Comparison of ENCODE assay signal across 8 cellular contexts in the genomic region with DNA sequence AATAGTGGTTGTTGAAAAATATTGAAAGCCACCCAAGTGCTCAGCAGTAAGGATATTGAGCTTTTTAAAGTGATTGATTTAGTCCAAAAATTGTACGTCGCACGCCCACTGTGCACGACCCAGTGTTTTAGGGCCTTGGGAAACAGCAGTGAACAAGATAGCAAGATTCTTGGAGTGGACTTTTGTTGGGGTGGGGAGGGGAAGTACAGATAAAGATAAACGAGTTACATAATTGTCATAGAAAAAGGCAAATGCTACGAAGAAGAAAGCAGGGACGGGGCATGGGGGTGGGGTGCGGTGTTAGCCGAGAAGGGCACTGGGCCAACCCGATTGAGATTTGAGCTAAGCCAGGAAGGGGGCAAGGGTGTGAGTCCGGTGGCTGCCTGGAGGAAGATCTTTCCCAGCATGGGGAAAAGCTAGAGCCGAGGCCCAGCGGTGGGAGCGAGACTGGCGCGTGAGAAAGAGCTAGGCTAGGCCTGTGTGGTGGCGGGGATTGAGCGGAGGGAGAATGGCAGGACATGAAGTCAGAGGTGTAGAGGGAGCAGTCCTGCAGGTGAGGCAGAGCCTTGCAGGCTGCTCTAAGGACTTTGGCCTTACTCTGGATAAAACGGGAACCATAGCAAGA. TPM values are rescaled to one million over a fixed set of nuclear protein-coding genes. Genes with fewer than 3 reads are reported as not detected.
DNase-seq lines count a peak whose midpoint lies in the region; ATAC-seq, FAIRE-seq and TF ChIP-seq lines count a peak whose summit lies in the region.

No MANE protein-coding gene starts in this region.

- H3K27me3 ChIP-seq in bronchial epithelial cell (ENCODE audit: control insufficient read depth, insufficient read depth, low read length), result no peaks in the 10 kb centered on the region

- ATAC-seq in HG02885 (IDR thresholded peaks at IDR 0.05; ENCODE audit: poor library complexity, unreplicated experiment) (peak; percentile 1), SK-N-SH treated with all-trans-retinoic acid at 6 μM for 48 hours (peak; percentile 67), HG03469 (IDR thresholded peaks at IDR 0.05; ENCODE audit: unreplicated experiment) (no peak)

- peak overlapping the region; percentile 80 for H3K4me3 ChIP-seq in GM12875 (ENCODE audit: low read depth, low read length)
- peak overlapping the region; percentile 90 for H3K4me3 ChIP-seq in bronchial epithelial cell (ENCODE audit: low read depth, low read length)

- FAIRE-seq in bronchial epithelial cell (lab: Jason Lieb, UNC), result no peak

- peak; percentile 47 for DNase-seq in bronchial epithelial cell (ENCODE audit: low read depth)
- DNase-seq in kidney tubule cell (ENCODE audit: low spot score), result peak; percentile 67
- DNase-seq in stimulated activated CD8-positive, alpha-beta memory T cell treated with anti-CD3 and anti-CD28 coated beads, Interleukin-4, amount 100 ng/mL, for 48 hours, result peak; percentile 47
- DNase-seq in NCI-H226, result no peak

- TF ChIP-seq CTCF in GM12875 (IDR thresholded peaks at IDR 0.05; ENCODE audit: borderline replicate concordance, insufficient read depth, low read depth, low read length) (peak; percentile 40; the same call in 1 of the 2 replicates), bronchial epithelial cell (IDR thresholded peaks at IDR 0.05; ENCODE audit: insufficient read depth, low read length, severe bottlenecking) (peak; percentile 42)

- peaks cover 7% of the 10 kb centered on the region for H3K36me3 ChIP-seq in bronchial epithelial cell (ENCODE audit: control insufficient read depth, insufficient read depth, low read length)

TF ChIP-seq in SK-N-SH treated with all-trans-retinoic acid at 6 μM for 48 hours, 23 proteins besides CTCF, POLR2A, EP300 and RAD21:
- TF ChIP-seq ISL1 (CRISPR knock-in tag; IDR thresholded peaks at IDR 0.05), result no peak
- TF ChIP-seq, protein P1, sequence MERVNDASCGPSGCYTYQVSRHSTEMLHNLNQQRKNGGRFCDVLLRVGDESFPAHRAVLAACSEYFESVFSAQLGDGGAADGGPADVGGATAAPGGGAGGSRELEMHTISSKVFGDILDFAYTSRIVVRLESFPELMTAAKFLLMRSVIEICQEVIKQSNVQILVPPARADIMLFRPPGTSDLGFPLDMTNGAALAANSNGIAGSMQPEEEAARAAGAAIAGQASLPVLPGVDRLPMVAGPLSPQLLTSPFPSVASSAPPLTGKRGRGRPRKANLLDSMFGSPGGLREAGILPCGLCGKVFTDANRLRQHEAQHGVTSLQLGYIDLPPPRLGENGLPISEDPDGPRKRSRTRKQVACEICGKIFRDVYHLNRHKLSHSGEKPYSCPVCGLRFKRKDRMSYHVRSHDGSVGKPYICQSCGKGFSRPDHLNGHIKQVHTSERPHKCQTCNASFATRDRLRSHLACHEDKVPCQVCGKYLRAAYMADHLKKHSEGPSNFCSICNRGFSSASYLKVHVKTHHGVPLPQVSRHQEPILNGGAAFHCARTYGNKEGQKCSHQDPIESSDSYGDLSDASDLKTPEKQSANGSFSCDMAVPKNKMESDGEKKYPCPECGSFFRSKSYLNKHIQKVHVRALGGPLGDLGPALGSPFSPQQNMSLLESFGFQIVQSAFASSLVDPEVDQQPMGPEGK (CRISPR knock-in tag; IDR thresholded peaks at IDR 0.05; ENCODE audit: borderline replicate concordance), result no peak
- no peak for TF ChIP-seq RARB (CRISPR knock-in tag; IDR thresholded peaks at IDR 0.05)
- no peak for TF ChIP-seq PPARA (CRISPR knock-in tag; IDR thresholded peaks at IDR 0.05; ENCODE audit: borderline replicate concordance)
- TF ChIP-seq POU6F1 (CRISPR knock-in tag; IDR thresholded peaks at IDR 0.05; ENCODE audit: borderline replicate concordance, low read depth), result no peak

RNA-seq across cellular contexts. Expression of gene HTD2, which starts 0.5 kb away (rescaled TPM):
- total RNA-seq in bronchial epithelial cell, result 7.6 and 10.3 TPM in 2 replicates

RNA-seq across cellular contexts. Expression of gene RPP14, which starts 0.7 kb away (rescaled TPM):
- total RNA-seq in bronchial epithelial cell, result 18.1 and 20.3 TPM in 2 replicates

RNA-seq across cellular contexts. Expression of gene PXK, which starts 25.9 kb away (rescaled TPM):
- 12.4 and 22.0 TPM in 2 replicates for total RNA-seq in bronchial epithelial cell
